In the genomic region with DNA sequence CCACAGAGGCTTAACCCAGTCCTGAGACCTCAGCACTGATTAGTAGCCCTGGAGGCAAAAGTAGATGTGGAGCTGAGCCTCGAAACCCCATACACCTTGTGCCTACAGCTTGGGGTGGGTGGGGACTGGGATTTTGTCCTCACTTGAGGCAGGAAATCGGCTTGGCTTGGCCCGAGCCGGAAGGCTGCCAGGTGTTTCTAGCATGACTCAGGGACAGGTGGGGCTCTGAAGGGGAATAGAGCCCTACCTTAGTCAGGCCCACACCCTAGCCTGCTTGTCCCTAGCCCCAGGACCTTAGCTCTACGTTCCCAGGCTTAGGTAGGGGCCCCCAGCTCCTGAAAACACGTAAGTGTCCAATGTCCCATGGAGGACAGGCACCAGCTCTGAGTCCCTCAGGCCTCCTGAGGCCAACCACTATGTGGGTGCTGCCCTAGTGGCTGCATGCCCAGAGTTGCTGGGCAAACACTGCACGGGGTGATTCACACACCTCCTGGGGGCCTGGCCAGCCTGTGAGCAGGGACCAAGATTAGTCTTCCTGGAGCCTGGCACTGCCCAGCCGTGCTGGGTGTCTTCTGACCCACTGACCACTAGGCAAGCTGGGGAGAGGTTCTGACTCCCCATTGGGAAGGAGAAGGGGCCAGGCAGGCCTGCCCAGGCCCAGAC, we compare ENCODE assay signal across 9 cellular contexts. TPM values are rescaled to one million over a fixed set of nuclear protein-coding genes. Genes with fewer than 3 reads are reported as not detected.
A peak's percentile ranks its signal among the peaks of the same experiment; 100 is the strongest.
DNase-seq lines count a peak whose midpoint lies in the region; ATAC-seq and TF ChIP-seq lines count a peak whose summit lies in the region.
"Had no signal": no experiment of that assay in that cellular context is flagged by ENCODE, and none has a peak within 500 bp of the region (broad histone marks: within the 10 kb centered on the region; RNA-seq: fewer than 3 reads in every experiment).

No MANE protein-coding gene starts in this region.

- no peaks in the 10 kb centered on the region for H3K9me3 Mint-ChIP-seq in CD8-positive, alpha-beta memory T cell

- DNase-seq in ELR (ENCODE audit: low read depth) (peak; percentile 52), OCI-LY7 (ENCODE audit: low spot score) (peak; percentile 65), fibroblast of gingiva (ENCODE audit: low read depth) (peak; percentile 73), retinal pigment epithelial cell (ENCODE audit: low read depth) (peak; percentile 90), NCI-H1694 (lab: John Stamatoyannopoulos, UW) (no peak), AML-193 (lab: John Stamatoyannopoulos, UW) (no peak)
- no peak for DNase-seq in CD8-positive, alpha-beta memory T cell
- DNase-seq: activated effector memory CD4-positive, alpha-beta T cell treated with anti-CD3 and anti-CD28 coated beads, Interleukin-2, amount 50 U/mL, for 16 hours had no signal

- H3K27me3 Mint-ChIP-seq in CD8-positive, alpha-beta memory T cell: no peaks in the 10 kb centered on the region

- H3K4me3 ChIP-seq in OCI-LY7 (ENCODE audit: low read depth, low read length, poor library complexity, severe bottlenecking) (no peak overlapping the region), retinal pigment epithelial cell (ENCODE audit: low read length) (no peak overlapping the region)
- no peak overlapping the region for H3K4me3 ChIP-seq in CD8-positive, alpha-beta memory T cell (ENCODE audit: low read length)

- no peaks in the 10 kb centered on the region for H3K9me2 ChIP-seq in OCI-LY7 (ENCODE audit: insufficient read depth, low read length)

- no peak overlapping the region for H3K27ac ChIP-seq in OCI-LY7 (ENCODE audit: low read depth, low read length, poor library complexity, severe bottlenecking)
- no peak overlapping the region for H3K27ac ChIP-seq in CD8-positive, alpha-beta memory T cell (ENCODE audit: low read depth, low read length)

- no peaks in the 10 kb centered on the region for H3K36me3 Mint-ChIP-seq in CD8-positive, alpha-beta memory T cell

- no peak overlapping the region for H3K4me3 Mint-ChIP-seq in CD8-positive, alpha-beta memory T cell

- H3K4me1 ChIP-seq in OCI-LY7 (ENCODE audit: insufficient read depth, low read length, poor library complexity, severe bottlenecking): peaks cover 18% of the 10 kb centered on the region
- peaks cover 13% of the 10 kb centered on the region for H3K4me1 ChIP-seq in CD8-positive, alpha-beta memory T cell (ENCODE audit: insufficient read depth, low read length)

- H3K36me3 ChIP-seq in OCI-LY7 (ENCODE audit: insufficient read depth, low read length): no peaks in the 10 kb centered on the region
- H3K36me3 ChIP-seq in CD8-positive, alpha-beta memory T cell (ENCODE audit: insufficient read depth, low read length): no peaks in the 10 kb centered on the region

- no peak for ATAC-seq in HG03520 (IDR thresholded peaks at IDR 0.05; ENCODE audit: unreplicated experiment)

- no TSS peak for BruUV-seq in OCI-LY7 (replicated peaks; lab: Mats Ljungman, UMichigan)

- no peaks in the 10 kb centered on the region for H3K27me3 ChIP-seq in CD8-positive, alpha-beta memory T cell (ENCODE audit: insufficient read depth, low read length, poor library complexity, severe bottlenecking)

- peaks cover 4 to 16% (median 6%) of the 10 kb centered on the region in 3 donors for H3K4me1 Mint-ChIP-seq in CD8-positive, alpha-beta memory T cell

- H3K4me2 ChIP-seq in OCI-LY7 (ENCODE audit: low read length): peak overlapping the region; percentile 40

- intact Hi-C loops in OCI-LY7 (cut with micrococcal nuclease; ENCODE audit: unreplicated experiment): loop anchor here (5.0 kb wide), 1 partner anchor 43 kb away; a partner anchor contains a TSS

- TF ChIP-seq CTCF in OCI-LY7 (conservative IDR thresholded peaks at IDR 0.05; ENCODE audit: low read length) (no peak), retinal pigment epithelial cell (conservative IDR thresholded peaks at IDR 0.05; ENCODE audit: low read depth, low read length) (no peak)

- no peak overlapping the region for H2AFZ ChIP-seq in OCI-LY7 (ENCODE audit: low read length)

- no peak overlapping the region for H3K27ac Mint-ChIP-seq in CD8-positive, alpha-beta memory T cell

- no peaks in the 10 kb centered on the region for H3K79me2 ChIP-seq in OCI-LY7 (ENCODE audit: insufficient read depth, low read depth, low read length)

- H4K20me1 ChIP-seq in OCI-LY7 (ENCODE audit: insufficient read depth, low read length): no peaks in the 10 kb centered on the region

- CTCF ChIA-PET in OCI-LY7 (lab: Charles Lee; ENCODE audit: unreplicated experiment): interaction anchor here (0.6 to 1.7 kb wide), 3 partner anchors 9 to 91 kb away, joined by 3 to 7 read pairs (median 5); no protein-coding TSS in a partner anchor
- CTCF ChIA-PET in CD8-positive, alpha-beta memory T cell (lab: Charles Lee): no interaction called here

- H3K9me3 ChIP-seq in OCI-LY7 (ENCODE audit: low read length): no peaks in the 10 kb centered on the region
- H3K9me3 ChIP-seq in CD8-positive, alpha-beta memory T cell (ENCODE audit: low read length): no peaks in the 10 kb centered on the region

- POLR2A ChIA-PET in OCI-LY7 (lab: Charles Lee): interaction anchor here (0.6 to 1.0 kb wide), 2 partner anchors 30 to 170 kb away, joined by 4 to 5 read pairs; no protein-coding TSS in a partner anchor
- POLR2A ChIA-PET in CD8-positive, alpha-beta memory T cell (lab: Charles Lee): no interaction called here

RNA-seq across cellular contexts. Expression of a gene that starts 3.1 kb away (rescaled TPM):
- total RNA-seq in OCI-LY7 (2014; rRNA removed; shearing (Covaris generic)): 0.05 and 0.82 TPM in 2 replicates
- 0.17 and 0.38 TPM in 2 replicates for total RNA-seq in OCI-LY7 (2022)
- total RNA-seq in CD8-positive, alpha-beta memory T cell: 1 to 10 TPM in 1 of 2 experiments, under 1 TPM in 1; 0.83 to 1.2 TPM
- polyA plus RNA-seq in CD8-positive, alpha-beta memory T cell: not detected

RNA-seq across cellular contexts. Expression of a gene that starts 29.0 kb away (rescaled TPM):
- total RNA-seq in OCI-LY7 (2014; rRNA removed; shearing (Covaris generic)): 6.7 and 7.3 TPM in 2 replicates
- total RNA-seq in OCI-LY7 (2022): 10.4 and 11.3 TPM in 2 replicates
- 10 to 100 TPM; 17.9 to 18.1 TPM for total RNA-seq in CD8-positive, alpha-beta memory T cell
- polyA plus RNA-seq in CD8-positive, alpha-beta memory T cell: 22.4 TPM

RNA-seq across cellular contexts. Expression of a gene that starts 30.9 kb away (rescaled TPM):
- not detected in 2 replicates for total RNA-seq in OCI-LY7 (2014; rRNA removed; shearing (Covaris generic))
- total RNA-seq in OCI-LY7 (2022): 0.37 and 0.63 TPM in 2 replicates
- under 1 TPM; 0.44 to 0.77 TPM for total RNA-seq in CD8-positive, alpha-beta memory T cell
- polyA plus RNA-seq in CD8-positive, alpha-beta memory T cell: not detected

RNA-seq across cellular contexts. Expression of a gene that starts 39.3 kb away (rescaled TPM):
- 83.7 and 134 TPM in 2 replicates for total RNA-seq in OCI-LY7 (2014; rRNA removed; shearing (Covaris generic))
- total RNA-seq in OCI-LY7 (2022): 173 and 185 TPM in 2 replicates
- 10 to 100 TPM; 71.6 to 75.8 TPM for total RNA-seq in CD8-positive, alpha-beta memory T cell
- polyA plus RNA-seq in CD8-positive, alpha-beta memory T cell: 53.2 TPM

RNA-seq across cellular contexts. Expression of a gene that starts 44.3 kb away (rescaled TPM):
- 24.4 and 38.6 TPM in 2 replicates for total RNA-seq in OCI-LY7 (2014; rRNA removed; shearing (Covaris generic))
- total RNA-seq in OCI-LY7 (2022): 41.8 and 48.9 TPM in 2 replicates
- total RNA-seq in CD8-positive, alpha-beta memory T cell: 10 to 100 TPM; 21.9 to 22.9 TPM
- polyA plus RNA-seq in CD8-positive, alpha-beta memory T cell: 1.9 TPM

Comparison
In these comparisons a context has a peak if more than half of its experiments do, and no peak if none do; other contexts are left out.
1. DNase-seq: peak in ELR (single experiment), OCI-LY7 (single experiment), fibroblast of gingiva (single experiment) and retinal pigment epithelial cell (single experiment); none in CD8-positive, alpha-beta memory T cell (0 of 5), NCI-H1694 (single experiment) and AML-193 (0 of 2).